In the genomic region with DNA sequence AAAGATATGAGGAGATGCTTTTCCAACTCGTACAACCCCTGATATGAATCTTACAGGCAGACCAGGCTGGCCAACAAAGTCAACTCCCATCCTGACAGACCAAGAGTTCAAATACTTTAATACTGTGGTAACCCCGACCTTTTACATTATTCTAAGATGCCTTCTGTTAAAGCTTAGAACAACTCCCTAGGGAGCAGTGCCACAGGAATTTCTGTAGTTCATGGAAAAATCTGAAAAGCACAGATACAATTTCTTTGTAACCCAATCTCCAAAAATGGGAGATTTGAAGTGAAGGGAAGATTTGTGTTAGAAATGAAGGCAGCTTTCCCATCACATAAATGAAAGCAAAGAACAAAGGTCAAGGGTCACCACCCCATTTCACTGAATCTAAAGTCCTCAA, we compare ENCODE assay signal across 16 cellular contexts.
A peak's percentile ranks its signal among the peaks of the same experiment; 100 is the strongest.
DNase-seq lines count a peak whose midpoint lies in the region; ATAC-seq, FAIRE-seq and TF ChIP-seq lines count a peak whose summit lies in the region.
"Had no signal": no experiment of that assay in that cellular context is flagged by ENCODE, and none has a peak within 500 bp of the region (broad histone marks: within the 10 kb centered on the region; RNA-seq: fewer than 3 reads in every experiment).

No MANE protein-coding gene starts in this region.

- H3F3A ChIP-seq in GM23248 (ENCODE audit: insufficient read depth) = peaks cover 68% of the 10 kb centered on the region

- H3K9ac ChIP-seq in GM23248 = no peak overlapping the region

- 55 to 64% methylated on average over 2 of the region's 2 CpGs for WGBS in GM23248 (ENCODE audit: low coverage in 1 of 2, low lambda C conversion rate in 2 of 2, missing lambda C conversion rate in 2 of 2), 2 experiments

- H3K36me3 ChIP-seq in GM23248 (ENCODE audit: low read depth) (no peaks in the 10 kb centered on the region), Panc1 (ENCODE audit: control insufficient read depth, insufficient read depth, low read length) (no peaks in the 10 kb centered on the region)
- H3K36me3 ChIP-seq: esophagus squamous epithelium, sigmoid colon had no signal

- in situ Hi-C loops in GM23248 (cut with MboI) = no loop called here
- in situ Hi-C loops in Panc1 (cut with HindIII; ENCODE audit: low pct_unique_long_range_greater_than_20kb, low sequenced_read_pairs) = no loop called here

- peak; percentile 85 for DNase-seq in GM23248
- no peak for DNase-seq in Panc1 (ENCODE audit: low read depth, low spot score)
- peak; percentile 75 for DNase-seq in fibroblast of mammary gland (ENCODE audit: low read depth)
- peak; percentile 67 for DNase-seq in stromal cell of bone marrow (ENCODE audit: low read depth)
- DNase-seq in HTR-8/SVneo (ENCODE audit: insufficient read length, low spot score) = no peak
- no peak for DNase-seq in NCI-H446 treated with DMSO at 0.1 percent for 48 hours (lab: John Stamatoyannopoulos, UW)
- DNase-seq: activated CD4-positive, alpha-beta T cell treated with anti-CD3 and anti-CD28 coated beads, Interleukin-2, amount 50 U/mL, for 4 hours; activated naive CD4-positive, alpha-beta T cell; cerebellar nuclear complex; esophagus squamous epithelium; islet precursor cell; naive B cell; NCI-H187 treated with DMSO at 0.1 percent for 48 hours; sigmoid colon; T-helper 17 cell had no signal

- no peaks in the 10 kb centered on the region for H3K9me2 ChIP-seq in GM23248 (ENCODE audit: insufficient read depth)

- H3K79me2 ChIP-seq in GM23248 (ENCODE audit: insufficient read depth) = peaks cover 100% of the 10 kb centered on the region

- H4K20me1 ChIP-seq in GM23248 (ENCODE audit: insufficient read depth) = peaks cover 6% of the 10 kb centered on the region; the same call in 1 of the 2 replicates

- no peak overlapping the region for H2AFZ ChIP-seq in GM23248

- POLR2A ChIA-PET in Panc1 (lab: Charles Lee) = interaction anchor here (1.1 kb wide), 1 partner anchor 42 kb away, joined by 4 read pairs; no protein-coding TSS in a partner anchor

- CTCF ChIA-PET in Panc1 (lab: Charles Lee) = no interaction called here

- intact Hi-C loops in Panc1 (cut with micrococcal nuclease; ENCODE audit: unreplicated experiment) = no loop called here

- ATAC-seq in Panc1 = peak; percentile 59
- ATAC-seq in HG03460 (IDR thresholded peaks at IDR 0.05; ENCODE audit: unreplicated experiment) = no peak
- ATAC-seq: T-helper 17 cell had no signal

- H3K27me3 ChIP-seq in GM23248 (replicated peaks; ENCODE audit: insufficient read depth) (no peaks in the 10 kb centered on the region), Panc1 (ENCODE audit: control insufficient read depth, insufficient read depth, low read length) (no peaks in the 10 kb centered on the region)
- H3K27me3 ChIP-seq: esophagus squamous epithelium, sigmoid colon had no signal

- no peak for FAIRE-seq in HTR-8/SVneo (lab: Jason Lieb, UNC)

- TF ChIP-seq CTCF in Panc1 (IDR thresholded peaks at IDR 0.05) = no peak
- no peak for TF ChIP-seq CTCF in fibroblast of mammary gland (conservative IDR thresholded peaks at IDR 0.05; ENCODE audit: control insufficient read depth, insufficient read depth, low read depth, low read length)

- H3K4me2 ChIP-seq in GM23248 (ENCODE audit: unreplicated experiment) = peak overlapping the region; percentile 68

- peak overlapping the region; percentile 80 for H3K27ac ChIP-seq in GM23248
- H3K27ac ChIP-seq in Panc1 (ENCODE audit: low read length) = peak overlapping the region; percentile 86
- H3K27ac ChIP-seq: esophagus squamous epithelium had no signal

- H3K9me3 ChIP-seq in GM23248 (ENCODE audit: low read depth) = no peaks in the 10 kb centered on the region
- H3K9me3 ChIP-seq in Panc1 (ENCODE audit: control insufficient read depth, insufficient read depth, low read depth, low read length) = no peaks in the 10 kb centered on the region
- H3K9me3 ChIP-seq: esophagus squamous epithelium, sigmoid colon had no signal

- H3K4me1 ChIP-seq in GM23248 (ENCODE audit: insufficient read depth) (peaks cover 75% of the 10 kb centered on the region), Panc1 (ENCODE audit: control insufficient read depth, insufficient read depth, low read length) (peaks cover 67% of the 10 kb centered on the region)

- H3K4me3 ChIP-seq in GM23248 = peak overlapping the region; percentile 4; the same call in 1 of the 2 replicates
- H3K4me3 ChIP-seq in Panc1 (ENCODE audit: low read depth in 2 of 2, low read length in 2 of 2) = no peak overlapping the region
- H3K4me3 ChIP-seq in fibroblast of mammary gland (ENCODE audit: control insufficient read depth, low read depth, low read length) = no peak overlapping the region
- H3K4me3 ChIP-seq: esophagus squamous epithelium, sigmoid colon had no signal

- no TSS peak for BruUV-seq in Panc1 (replicated peaks; lab: Mats Ljungman, UMichigan)

Comparison
In these comparisons a context has a peak if more than half of its experiments do, and no peak if none do; other contexts are left out.
1. DNase-seq: peak in GM23248 (single experiment), fibroblast of mammary gland (single experiment) and stromal cell of bone marrow (single experiment); none in Panc1 (single experiment), HTR-8/SVneo (single experiment) and NCI-H446 treated with DMSO at 0.1 percent for 48 hours (single experiment).